ENCODE assay signal across 17 cellular contexts in the genomic region with DNA sequence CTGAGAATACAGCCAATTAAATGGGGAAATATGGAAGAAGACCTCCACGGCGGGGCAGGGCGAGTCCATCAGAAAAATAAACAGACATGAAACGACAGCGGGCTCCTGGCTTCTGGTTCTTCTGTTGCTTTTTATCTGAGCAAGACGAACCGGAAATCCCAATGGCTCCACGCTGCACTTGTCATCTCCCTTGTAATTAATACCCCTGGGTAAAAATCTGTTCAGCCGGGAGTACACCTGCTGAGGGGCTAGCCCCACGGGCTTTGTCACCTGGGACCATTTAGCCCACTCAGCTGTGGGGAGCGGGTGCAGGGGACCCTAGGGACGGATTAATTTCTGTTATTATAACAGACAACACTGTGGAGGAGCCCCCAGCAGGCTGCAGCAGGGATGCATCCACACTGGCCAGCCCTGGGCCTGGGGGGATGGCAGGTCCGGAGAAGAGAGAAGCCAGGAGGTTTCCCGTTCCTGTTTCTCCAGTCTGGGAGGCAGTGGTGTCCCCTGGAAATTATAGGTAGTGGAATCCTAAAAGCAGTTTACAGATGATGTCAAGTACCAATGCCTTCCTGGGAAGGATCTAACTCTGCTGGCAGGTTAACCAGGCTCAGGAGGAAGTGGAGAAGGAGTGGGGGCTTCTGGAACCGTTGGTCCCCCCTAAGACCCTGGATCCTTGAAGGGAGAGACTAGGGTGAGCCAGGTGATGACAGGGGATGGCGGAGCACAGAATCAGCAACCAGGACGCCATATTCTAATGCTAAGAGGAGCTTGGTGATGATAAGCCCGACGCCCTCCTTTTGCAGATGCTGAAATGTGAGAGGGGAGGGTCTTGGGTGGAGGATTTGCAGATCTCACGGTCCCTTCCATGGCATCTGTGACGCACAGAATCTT.
A peak's percentile ranks its signal among the peaks of the same experiment; 100 is the strongest.
DNase-seq lines count a peak whose midpoint lies in the region; ATAC-seq and TF ChIP-seq lines count a peak whose summit lies in the region.
"Had no signal": no experiment of that assay in that cellular context is flagged by ENCODE, and none has a peak within 500 bp of the region (broad histone marks: within the 10 kb centered on the region; RNA-seq: fewer than 3 reads in every experiment).

No MANE protein-coding gene starts in this region.

- DNase-seq in HEK293T (ENCODE audit: extremely low spot score) (peak; percentile 10), NCI-H2227 (lab: John Stamatoyannopoulos, UW; ENCODE audit: unreplicated experiment) (peak; percentile 39), esophagus muscularis mucosa (ENCODE audit: extremely low spot score) (peak; percentile 80)
- DNase-seq: activated naive CD4-positive, alpha-beta T cell; aorta; left colon; MV-4-11; NCI-H526 treated with DMSO at 0.1 percent for 48 hours; RPMI8226; T-cell had no signal

- no peak for ATAC-seq in HG02588 (IDR thresholded peaks at IDR 0.05; ENCODE audit: unreplicated experiment)
- no peak for ATAC-seq in GM21528 (IDR thresholded peaks at IDR 0.05; ENCODE audit: low FRiP score, unreplicated experiment)
- ATAC-seq in HG02973 (IDR thresholded peaks at IDR 0.05; ENCODE audit: unreplicated experiment), result no peak
- ATAC-seq: left colon, T-cell had no signal

- 46% methylated on average over 20 of the region's 21 CpGs for WGBS in esophagus muscularis mucosa

- H3K27me3 ChIP-seq in BLaER1 treated with 17β-estradiol and CSF1 and Interleukin-3, amounts not matched to agents 10 nM and 100 nM, result no peaks in the 10 kb centered on the region
- H3K27me3 ChIP-seq in esophagus muscularis mucosa, result peaks cover 0 to 49% (median 3%) of the 10 kb centered on the region in 4 donors

- POLR2A ChIA-PET in HEK293T (lab: Yijun Ruan, JAX), result no interaction called here

- H3K27ac ChIP-seq in BLaER1 treated with 17β-estradiol and CSF1 and Interleukin-3, amounts not matched to agents 10 nM and 100 nM, result peak overlapping the region in 4 of 11 experiments; percentile 47 to 60 (median 58); a peak in 7 of 22 replicates
- no peak overlapping the region for H3K27ac ChIP-seq in esophagus muscularis mucosa (replicated peaks in 1 of 4)
- H3K27ac ChIP-seq: C4-2B, HL-60, thoracic aorta had no signal

- H3K4me3 ChIP-seq in BLaER1 treated with 17β-estradiol and CSF1 and Interleukin-3, amounts not matched to agents 10 nM and 100 nM, result peak overlapping the region in 5 of 10 experiments; percentile 11 to 34 (median 15); a peak in 5 of 20 replicates
- no peak overlapping the region for H3K4me3 ChIP-seq in esophagus muscularis mucosa
- H3K4me3 ChIP-seq: thoracic aorta had no signal

- H3K36me3 ChIP-seq in BLaER1 treated with 17β-estradiol and CSF1 and Interleukin-3, amounts not matched to agents 10 nM and 100 nM, result no peaks in the 10 kb centered on the region
- H3K36me3 ChIP-seq in esophagus muscularis mucosa, result no peaks in the 10 kb centered on the region
- H3K36me3 ChIP-seq: thoracic aorta had no signal

- H3K9me3 ChIP-seq in BLaER1 treated with 17β-estradiol and CSF1 and Interleukin-3, amounts not matched to agents 10 nM and 100 nM (replicated peaks in 1 of 11), result peaks cover 0 to 17% (median 9%) of the 10 kb centered on the region in 11 experiments; a peak in 10 of 22 replicates
- H3K9me3 ChIP-seq in esophagus muscularis mucosa, result no peaks in the 10 kb centered on the region
- H3K9me3 ChIP-seq: thoracic aorta had no signal

- no peaks in the 10 kb centered on the region for H4K20me1 ChIP-seq in BLaER1 treated with 17β-estradiol and CSF1 and Interleukin-3, amounts not matched to agents 10 nM and 100 nM

- CTCF ChIA-PET in HEK293T (lab: Yijun Ruan, JAX), result no interaction called here

- TF ChIP-seq EP300 in esophagus muscularis mucosa (IDR thresholded peaks at IDR 0.05), result no peak

- H3K4me2 ChIP-seq in BLaER1 treated with 17β-estradiol and CSF1 and Interleukin-3, amounts not matched to agents 10 nM and 100 nM, result peak overlapping the region; percentile 56 to 94 (median 84)

- peak overlapping the region in 4 of 11 experiments; percentile 40 to 51 (median 44); a peak in 5 of 22 replicates for H3K9ac ChIP-seq in BLaER1 treated with 17β-estradiol and CSF1 and Interleukin-3, amounts not matched to agents 10 nM and 100 nM

- no peak for TF ChIP-seq POLR2A in esophagus muscularis mucosa (IDR thresholded peaks at IDR 0.05; ENCODE audit: low read depth)

- peaks cover 10 to 64% (median 57%) of the 10 kb centered on the region in 10 experiments for H3K4me1 ChIP-seq in BLaER1 treated with 17β-estradiol and CSF1 and Interleukin-3, amounts not matched to agents 10 nM and 100 nM
- peaks cover 0 to 11% (median 8%) of the 10 kb centered on the region in 4 donors for H3K4me1 ChIP-seq in esophagus muscularis mucosa

- no peak for TF ChIP-seq CTCF in esophagus muscularis mucosa (IDR thresholded peaks at IDR 0.05)

- intact Hi-C loops in esophagus muscularis mucosa (cut with DNase I), result no loop called here

TF ChIP-seq in HEK293T, 16 proteins besides CTCF, POLR2A, EP300 and RAD21:
- TF ChIP-seq, protein P1, sequence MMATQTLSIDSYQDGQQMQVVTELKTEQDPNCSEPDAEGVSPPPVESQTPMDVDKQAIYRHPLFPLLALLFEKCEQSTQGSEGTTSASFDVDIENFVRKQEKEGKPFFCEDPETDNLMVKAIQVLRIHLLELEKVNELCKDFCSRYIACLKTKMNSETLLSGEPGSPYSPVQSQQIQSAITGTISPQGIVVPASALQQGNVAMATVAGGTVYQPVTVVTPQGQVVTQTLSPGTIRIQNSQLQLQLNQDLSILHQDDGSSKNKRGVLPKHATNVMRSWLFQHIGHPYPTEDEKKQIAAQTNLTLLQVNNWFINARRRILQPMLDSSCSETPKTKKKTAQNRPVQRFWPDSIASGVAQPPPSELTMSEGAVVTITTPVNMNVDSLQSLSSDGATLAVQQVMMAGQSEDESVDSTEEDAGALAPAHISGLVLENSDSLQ (IDR thresholded peaks at IDR 0.05), result no peak
- no peak for TF ChIP-seq SP1 (IDR thresholded peaks at IDR 0.05)
- no peak for TF ChIP-seq BHLHE40 (IDR thresholded peaks at IDR 0.05; ENCODE audit: borderline replicate concordance)
- TF ChIP-seq ZNF384 (IDR thresholded peaks at IDR 0.05), result no peak
- TF ChIP-seq FOXK2 (IDR thresholded peaks at IDR 0.05), result no peak
- TF ChIP-seq CTBP1 (IDR thresholded peaks at IDR 0.05; ENCODE audit: borderline replicate concordance), result no peak
- no peak for TF ChIP-seq SUZ12 (IDR thresholded peaks at IDR 0.05)
- no peak for TF ChIP-seq ELF4 (IDR thresholded peaks at IDR 0.05)
- no peak for TF ChIP-seq FOXM1 (IDR thresholded peaks at IDR 0.05; ENCODE audit: borderline replicate concordance)
- TF ChIP-seq FOXA1 (IDR thresholded peaks at IDR 0.05), result no peak
- TF ChIP-seq TARDBP (IDR thresholded peaks at IDR 0.05), result no peak
- TF ChIP-seq NFRKB (IDR thresholded peaks at IDR 0.05), result no peak
- TF ChIP-seq LEF1 (IDR thresholded peaks at IDR 0.05; ENCODE audit: borderline replicate concordance), result no peak
- no peak for TF ChIP-seq L3MBTL2 (conservative IDR thresholded peaks at IDR 0.05)
- TF ChIP-seq ARNT (IDR thresholded peaks at IDR 0.05), result no peak
- TF ChIP-seq HDGF (IDR thresholded peaks at IDR 0.05; ENCODE audit: borderline replicate concordance), result no peak
TF ChIP-seq in HEK293T: peak in this region for 0.

Comparison
In these comparisons a context has a peak if more than half of its experiments do, and no peak if none do; other contexts are left out.
1. DNase-seq: peak in every context shown above with its lines; median percentile 80 in esophagus muscularis mucosa; 39 in NCI-H2227; 10 in HEK293T.